Comparison of ENCODE assay signal across 8 cellular contexts in genomic region chr1:88252745-88253144, GRCh38.
"Had no signal": no experiment of that assay in that cellular context is flagged by ENCODE, and none has a peak within 500 bp of the region (broad histone marks: within the 10 kb centered on the region; RNA-seq: fewer than 3 reads in every experiment).

No MANE protein-coding gene starts in this region.

- DNase-seq: GDM1, GF-D8 had no signal

- H3K4me3 ChIP-seq: GM12878 had no signal

- FAIRE-seq: G401.6, GM12878, GM12891, GM12892, GM18507, GM19239 had no signal

- ATAC-seq: GM12878 had no signal
